In genomic region chr20:20454367-20454766, GRCh38 we compare ENCODE assay signal across 17 cellular contexts.
DNase-seq lines count a peak whose midpoint lies in the region; ATAC-seq lines count a peak whose summit lies in the region.
"Had no signal": no experiment of that assay in that cellular context is flagged by ENCODE, and none has a peak within 500 bp of the region (broad histone marks: within the 10 kb centered on the region; RNA-seq: fewer than 3 reads in every experiment).

No MANE protein-coding gene starts in this region.

- H3K4me3 Mint-ChIP-seq in activated naive CD8-positive, alpha-beta T cell treated with anti-CD3 and anti-CD28 coated beads, Interleukin-2, amount 50 U/mL, for 24 hours: peak overlapping the region; percentile 75
- no peak overlapping the region for H3K4me3 Mint-ChIP-seq in activated naive CD8-positive, alpha-beta T cell treated with anti-CD3 and anti-CD28 coated beads for 36 hours
- no peak overlapping the region for H3K4me3 Mint-ChIP-seq in stimulated activated effector memory CD8-positive, alpha-beta T cell treated with anti-CD3 and anti-CD28 coated beads, Interleukin-12 subunit alpha, Interleukin-12 subunit beta, amount 100 ng/mL, for 72 hours
- H3K4me3 Mint-ChIP-seq: CD4-positive, alpha-beta T cell had no signal

- H3K4me1 ChIP-seq in endocrine pancreas (ENCODE audit: control insufficient read depth, insufficient read depth, low read length): peaks cover 19% of the 10 kb centered on the region
- H3K4me1 ChIP-seq: Peyer's patch had no signal

- H3K27ac Mint-ChIP-seq in activated naive CD8-positive, alpha-beta T cell treated with anti-CD3 and anti-CD28 coated beads, Interleukin-2, amount 50 U/mL, for 24 hours: peak overlapping the region; percentile 34
- H3K27ac Mint-ChIP-seq in activated naive CD8-positive, alpha-beta T cell treated with anti-CD3 and anti-CD28 coated beads for 36 hours: no peak overlapping the region
- peak overlapping the region; percentile 61 for H3K27ac Mint-ChIP-seq in stimulated activated effector memory CD8-positive, alpha-beta T cell treated with anti-CD3 and anti-CD28 coated beads, Interleukin-12 subunit alpha, Interleukin-12 subunit beta, amount 100 ng/mL, for 72 hours
- H3K27ac Mint-ChIP-seq: CD4-positive, alpha-beta T cell had no signal

- no peaks in the 10 kb centered on the region for H3K9me3 ChIP-seq in endocrine pancreas (ENCODE audit: control insufficient read depth, low read length)
- H3K9me3 ChIP-seq: BLaER1, Peyer's patch had no signal

- H3K9me3 Mint-ChIP-seq in activated naive CD8-positive, alpha-beta T cell treated with anti-CD3 and anti-CD28 coated beads, Interleukin-2, amount 50 U/mL, for 24 hours: peaks cover 3% of the 10 kb centered on the region
- H3K9me3 Mint-ChIP-seq in activated naive CD8-positive, alpha-beta T cell treated with anti-CD3 and anti-CD28 coated beads for 36 hours: no peaks in the 10 kb centered on the region
- H3K9me3 Mint-ChIP-seq in stimulated activated effector memory CD8-positive, alpha-beta T cell treated with anti-CD3 and anti-CD28 coated beads, Interleukin-12 subunit alpha, Interleukin-12 subunit beta, amount 100 ng/mL, for 72 hours: no peaks in the 10 kb centered on the region
- H3K9me3 Mint-ChIP-seq: CD4-positive, alpha-beta T cell had no signal

- no peak for ATAC-seq in activated naive CD8-positive, alpha-beta T cell treated with anti-CD3 and anti-CD28 coated beads, Interleukin-2, amount 50 U/mL, for 24 hours
- ATAC-seq in stimulated activated effector memory CD8-positive, alpha-beta T cell treated with anti-CD3 and anti-CD28 coated beads, Interleukin-12 subunit alpha, Interleukin-12 subunit beta, amount 100 ng/mL, for 72 hours: no peak

- no peaks in the 10 kb centered on the region for H3K27me3 Mint-ChIP-seq in activated naive CD8-positive, alpha-beta T cell treated with anti-CD3 and anti-CD28 coated beads, Interleukin-2, amount 50 U/mL, for 24 hours
- no peaks in the 10 kb centered on the region for H3K27me3 Mint-ChIP-seq in activated naive CD8-positive, alpha-beta T cell treated with anti-CD3 and anti-CD28 coated beads for 36 hours
- H3K27me3 Mint-ChIP-seq: CD4-positive, alpha-beta T cell had no signal

- no peaks in the 10 kb centered on the region for H3K27me3 ChIP-seq in endocrine pancreas (ENCODE audit: control insufficient read depth, insufficient read depth, low read length)
- H3K27me3 ChIP-seq: BLaER1, Peyer's patch had no signal

- no peak overlapping the region for H3K9ac ChIP-seq in endocrine pancreas (ENCODE audit: control insufficient read depth, insufficient read depth, low read length)
- H3K9ac ChIP-seq: BLaER1 had no signal

- DNase-seq in DMS53 (lab: John Stamatoyannopoulos, UW) (peak; percentile 59), DMS53 treated with DMSO at 0.1 percent for 48 hours (lab: John Stamatoyannopoulos, UW; ENCODE audit: unreplicated experiment) (no peak), NCI-H345 (lab: John Stamatoyannopoulos, UW) (no peak)
- no peak for DNase-seq in activated naive CD8-positive, alpha-beta T cell treated with anti-CD3 and anti-CD28 coated beads, Interleukin-2, amount 50 U/mL, for 24 hours
- DNase-seq in activated naive CD8-positive, alpha-beta T cell treated with anti-CD3 and anti-CD28 coated beads for 36 hours: no peak
- no peak for DNase-seq in stimulated activated effector memory CD8-positive, alpha-beta T cell treated with anti-CD3 and anti-CD28 coated beads, Interleukin-12 subunit alpha, Interleukin-12 subunit beta, amount 100 ng/mL, for 72 hours (ENCODE audit: low spot score in 2 of 2)
- DNase-seq in effector CD4-positive, alpha-beta T cell: no peak
- DNase-seq: ACHN; CD4-positive, alpha-beta T cell; EL; GF-D8; KG1; NCI-H1436; NCI-H187 treated with DMSO at 0.1 percent for 48 hours; Peyer's patch had no signal

- peak overlapping the region; percentile 49 for H3K4me3 ChIP-seq in endocrine pancreas (ENCODE audit: control insufficient read depth, insufficient read depth, low read length)
- H3K4me3 ChIP-seq: BLaER1, Peyer's patch had no signal

- peaks cover 36% of the 10 kb centered on the region for H3K36me3 Mint-ChIP-seq in activated naive CD8-positive, alpha-beta T cell treated with anti-CD3 and anti-CD28 coated beads, Interleukin-2, amount 50 U/mL, for 24 hours (ENCODE audit: low read depth)
- peaks cover 23% of the 10 kb centered on the region for H3K36me3 Mint-ChIP-seq in activated naive CD8-positive, alpha-beta T cell treated with anti-CD3 and anti-CD28 coated beads for 36 hours
- peaks cover 8% of the 10 kb centered on the region for H3K36me3 Mint-ChIP-seq in stimulated activated effector memory CD8-positive, alpha-beta T cell treated with anti-CD3 and anti-CD28 coated beads, Interleukin-12 subunit alpha, Interleukin-12 subunit beta, amount 100 ng/mL, for 72 hours

- H3K4me1 Mint-ChIP-seq in activated naive CD8-positive, alpha-beta T cell treated with anti-CD3 and anti-CD28 coated beads, Interleukin-2, amount 50 U/mL, for 24 hours: peaks cover 69% of the 10 kb centered on the region
- H3K4me1 Mint-ChIP-seq in activated naive CD8-positive, alpha-beta T cell treated with anti-CD3 and anti-CD28 coated beads for 36 hours: peaks cover 21% of the 10 kb centered on the region
- H3K4me1 Mint-ChIP-seq in stimulated activated effector memory CD8-positive, alpha-beta T cell treated with anti-CD3 and anti-CD28 coated beads, Interleukin-12 subunit alpha, Interleukin-12 subunit beta, amount 100 ng/mL, for 72 hours: peaks cover 28% of the 10 kb centered on the region

- no peaks in the 10 kb centered on the region for H3K36me3 ChIP-seq in endocrine pancreas (ENCODE audit: control insufficient read depth, insufficient read depth, low read length)
